Comparison of ENCODE assay signal across 14 cellular contexts in genomic region chr2:47799210-47799609, GRCh38.
"Had no signal": no experiment of that assay in that cellular context is flagged by ENCODE, and none has a peak within 500 bp of the region (broad histone marks: within the 10 kb centered on the region; RNA-seq: fewer than 3 reads in every experiment).

No MANE protein-coding gene starts in this region.

- H3K27me3 Mint-ChIP-seq: activated naive CD8-positive, alpha-beta T cell treated with anti-CD3 and anti-CD28 coated beads, Interleukin-2, amount 10 ng/mL, durations not matched to agents 7 days and 5 days had no signal

- H3K4me1 Mint-ChIP-seq: nephron progenitor cell had no signal

- H3K4me3 Mint-ChIP-seq: activated naive CD8-positive, alpha-beta T cell treated with anti-CD3 and anti-CD28 coated beads, Interleukin-2, amount 10 ng/mL, durations not matched to agents 7 days and 5 days; nephron progenitor cell had no signal

- H3K27ac ChIP-seq: ascending aorta, epithelial cell of prostate, gastrocnemius medialis, heart right ventricle, left ventricle myocardium inferior, ovary had no signal

- H3K27me3 ChIP-seq: ascending aorta, gastrocnemius medialis, heart right ventricle, ovary had no signal

- DNase-seq: activated CD4-positive, alpha-beta T cell treated with anti-CD3 and anti-CD28 coated beads, Interleukin-2, amount 50 U/mL, for 1 hour; activated effector memory CD4-positive, alpha-beta T cell treated with anti-CD3 and anti-CD28 coated beads, Interleukin-2, amount 50 U/mL, for 16 hours; activated naive CD8-positive, alpha-beta T cell treated with anti-CD3 and anti-CD28 coated beads, Interleukin-2, amount 10 ng/mL, durations not matched to agents 7 days and 5 days; activated T-cell treated with anti-CD3 and anti-CD28 coated beads, Interleukin-2, amount 50 U/mL, for 1 hour; gastrocnemius medialis; heart right ventricle; left ventricle myocardium inferior; mesenchymal stem cell; nephron progenitor cell; ovary; T-helper 2 cell; trophoblast cell had no signal

- H3K4me3 ChIP-seq: ascending aorta, gastrocnemius medialis, heart right ventricle, left ventricle myocardium inferior, ovary had no signal

- H3K27ac Mint-ChIP-seq: nephron progenitor cell had no signal

- H3K4me1 ChIP-seq: ascending aorta, gastrocnemius medialis, left ventricle myocardium inferior had no signal

- H3K36me3 ChIP-seq: ovary had no signal

- ATAC-seq: gastrocnemius medialis had no signal
